ENCODE assay signal across 1 cellular context in the genomic region with DNA sequence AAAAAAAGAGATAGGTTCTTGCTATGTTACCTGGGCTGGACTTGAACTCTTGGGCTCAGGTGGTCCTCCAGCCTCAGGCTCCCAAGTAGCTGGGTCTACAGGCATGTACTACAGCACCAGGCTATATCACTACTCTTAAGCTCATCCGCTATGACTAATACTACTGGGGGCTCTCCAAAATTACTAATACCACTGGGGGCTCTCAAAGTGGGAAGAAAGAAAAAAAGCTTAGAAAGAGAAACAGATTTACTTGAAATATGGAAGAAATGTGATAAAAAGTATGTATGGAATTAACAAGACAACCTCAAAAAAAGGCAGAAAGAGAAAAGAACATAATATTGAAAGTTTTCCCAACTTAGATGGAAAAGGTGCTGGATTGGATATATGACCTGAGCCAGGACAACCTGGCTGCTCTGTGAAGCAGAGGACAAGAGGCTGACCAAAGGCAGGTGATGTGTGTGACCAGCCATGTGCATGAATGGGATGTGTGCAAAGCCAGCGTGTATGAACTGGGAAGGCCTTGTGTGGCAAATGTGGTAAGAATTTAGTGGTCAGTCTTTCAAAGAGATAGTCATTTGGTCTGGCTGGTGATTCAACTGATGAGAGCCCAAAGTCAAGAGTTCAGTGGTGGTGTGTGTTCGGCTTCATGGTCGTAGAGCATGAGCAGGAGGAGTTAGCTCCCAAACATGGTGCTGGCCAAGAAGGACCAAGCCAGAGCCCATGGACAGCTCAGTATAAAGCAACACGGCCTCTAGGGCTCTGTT.
TF ChIP-seq lines count a peak whose summit lies in the region.

No MANE protein-coding gene starts in this region.

TF ChIP-seq in IMR-90, 13 proteins besides CTCF, POLR2A, EP300 and RAD21:
- TF ChIP-seq MAZ (IDR thresholded peaks at IDR 0.05; ENCODE audit: borderline replicate concordance, low read depth, low read length): no peak
